In genomic region chr1:174131032-174131638, GRCh38 we compare ENCODE assay signal across 1 cellular context.
TF ChIP-seq lines count a peak whose summit lies in the region.

No MANE protein-coding gene starts in this region.

TF ChIP-seq in GM23338, 12 proteins besides CTCF, POLR2A, EP300 and RAD21 (continued from another document):
- TF ChIP-seq, protein P1, sequence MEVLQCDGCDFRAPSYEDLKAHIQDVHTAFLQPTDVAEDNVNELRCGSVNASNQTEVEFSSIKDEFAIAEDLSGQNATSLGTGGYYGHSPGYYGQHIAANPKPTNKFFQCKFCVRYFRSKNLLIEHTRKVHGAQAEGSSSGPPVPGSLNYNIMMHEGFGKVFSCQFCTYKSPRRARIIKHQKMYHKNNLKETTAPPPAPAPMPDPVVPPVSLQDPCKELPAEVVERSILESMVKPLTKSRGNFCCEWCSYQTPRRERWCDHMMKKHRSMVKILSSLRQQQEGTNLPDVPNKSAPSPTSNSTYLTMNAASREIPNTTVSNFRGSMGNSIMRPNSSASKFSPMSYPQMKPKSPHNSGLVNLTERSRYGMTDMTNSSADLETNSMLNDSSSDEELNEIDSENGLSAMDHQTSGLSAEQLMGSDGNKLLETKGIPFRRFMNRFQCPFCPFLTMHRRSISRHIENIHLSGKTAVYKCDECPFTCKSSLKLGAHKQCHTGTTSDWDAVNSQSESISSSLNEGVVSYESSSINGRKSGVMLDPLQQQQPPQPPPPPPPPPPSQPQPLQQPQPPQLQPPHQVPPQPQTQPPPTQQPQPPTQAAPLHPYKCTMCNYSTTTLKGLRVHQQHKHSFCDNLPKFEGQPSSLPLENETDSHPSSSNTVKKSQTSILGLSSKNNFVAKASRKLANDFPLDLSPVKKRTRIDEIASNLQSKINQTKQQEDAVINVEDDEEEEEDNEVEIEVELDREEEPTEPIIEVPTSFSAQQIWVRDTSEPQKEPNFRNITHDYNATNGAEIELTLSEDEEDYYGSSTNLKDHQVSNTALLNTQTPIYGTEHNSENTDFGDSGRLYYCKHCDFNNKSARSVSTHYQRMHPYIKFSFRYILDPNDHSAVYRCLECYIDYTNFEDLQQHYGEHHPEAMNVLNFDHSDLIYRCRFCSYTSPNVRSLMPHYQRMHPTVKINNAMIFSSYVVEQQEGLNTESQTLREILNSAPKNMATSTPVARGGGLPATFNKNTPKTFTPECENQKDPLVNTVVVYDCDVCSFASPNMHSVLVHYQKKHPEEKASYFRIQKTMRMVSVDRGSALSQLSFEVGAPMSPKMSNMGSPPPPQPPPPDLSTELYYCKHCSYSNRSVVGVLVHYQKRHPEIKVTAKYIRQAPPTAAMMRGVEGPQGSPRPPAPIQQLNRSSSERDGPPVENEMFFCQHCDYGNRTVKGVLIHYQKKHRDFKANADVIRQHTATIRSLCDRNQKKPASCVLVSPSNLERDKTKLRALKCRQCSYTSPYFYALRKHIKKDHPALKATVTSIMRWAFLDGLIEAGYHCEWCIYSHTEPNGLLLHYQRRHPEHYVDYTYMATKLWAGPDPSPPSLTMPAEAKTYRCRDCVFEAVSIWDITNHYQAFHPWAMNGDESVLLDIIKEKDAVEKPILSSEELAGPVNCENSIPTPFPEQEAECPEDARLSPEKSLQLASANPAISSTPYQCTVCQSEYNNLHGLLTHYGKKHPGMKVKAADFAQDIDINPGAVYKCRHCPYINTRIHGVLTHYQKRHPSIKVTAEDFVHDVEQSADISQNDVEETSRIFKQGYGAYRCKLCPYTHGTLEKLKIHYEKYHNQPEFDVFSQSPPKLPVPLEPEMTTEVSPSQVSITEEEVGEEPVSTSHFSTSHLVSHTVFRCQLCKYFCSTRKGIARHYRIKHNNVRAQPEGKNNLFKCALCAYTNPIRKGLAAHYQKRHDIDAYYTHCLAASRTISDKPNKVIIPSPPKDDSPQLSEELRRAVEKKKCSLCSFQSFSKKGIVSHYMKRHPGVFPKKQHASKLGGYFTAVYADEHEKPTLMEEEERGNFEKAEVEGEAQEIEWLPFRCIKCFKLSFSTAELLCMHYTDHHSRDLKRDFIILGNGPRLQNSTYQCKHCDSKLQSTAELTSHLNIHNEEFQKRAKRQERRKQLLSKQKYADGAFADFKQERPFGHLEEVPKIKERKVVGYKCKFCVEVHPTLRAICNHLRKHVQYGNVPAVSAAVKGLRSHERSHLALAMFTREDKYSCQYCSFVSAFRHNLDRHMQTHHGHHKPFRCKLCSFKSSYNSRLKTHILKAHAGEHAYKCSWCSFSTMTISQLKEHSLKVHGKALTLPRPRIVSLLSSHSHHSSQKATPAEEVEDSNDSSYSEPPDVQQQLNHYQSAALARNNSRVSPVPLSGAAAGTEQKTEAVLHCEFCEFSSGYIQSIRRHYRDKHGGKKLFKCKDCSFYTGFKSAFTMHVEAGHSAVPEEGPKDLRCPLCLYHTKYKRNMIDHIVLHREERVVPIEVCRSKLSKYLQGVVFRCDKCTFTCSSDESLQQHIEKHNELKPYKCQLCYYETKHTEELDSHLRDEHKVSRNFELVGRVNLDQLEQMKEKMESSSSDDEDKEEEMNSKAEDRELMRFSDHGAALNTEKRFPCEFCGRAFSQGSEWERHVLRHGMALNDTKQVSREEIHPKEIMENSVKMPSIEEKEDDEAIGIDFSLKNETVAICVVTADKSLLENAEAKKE (CRISPR knock-in tag; IDR thresholded peaks at IDR 0.05) = 0 out of 2 replicates have a peak, but pooled peaks have one; percentile 6
